Comparison of ENCODE assay signal across 19 cellular contexts in the genomic region with DNA sequence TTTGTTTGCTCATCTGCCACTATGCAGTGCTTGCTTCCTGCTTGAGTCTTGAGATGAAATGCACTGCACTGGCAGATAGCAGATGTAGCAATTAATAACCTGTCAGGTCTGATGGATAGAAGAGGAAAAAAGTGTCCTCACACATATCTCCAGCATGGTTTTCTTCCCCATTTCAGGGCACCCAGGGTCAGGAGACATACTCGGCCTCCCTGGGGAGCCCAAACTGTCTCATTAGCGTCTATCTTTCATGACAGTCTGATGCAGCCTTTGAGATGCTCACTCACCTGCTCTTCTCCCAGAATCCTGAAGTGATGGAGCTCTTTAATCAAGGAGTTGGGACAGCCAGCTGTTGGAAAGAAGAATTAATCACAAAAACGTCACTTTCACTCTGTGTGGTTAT.
"Had no signal": no experiment of that assay in that cellular context is flagged by ENCODE, and none has a peak within 500 bp of the region (broad histone marks: within the 10 kb centered on the region; RNA-seq: fewer than 3 reads in every experiment).

No MANE protein-coding gene starts in this region.

- H3K4me3 ChIP-seq: coronary artery, dorsolateral prefrontal cortex, esophagus muscularis mucosa, gastrocnemius medialis, heart right ventricle, left lung, lower lobe of right lung, mucosa of descending colon had no signal

- H3K9me3 ChIP-seq: esophagus muscularis mucosa, gastrocnemius medialis, lower lobe of right lung had no signal

- H3K36me3 ChIP-seq: esophagus muscularis mucosa, gastrocnemius medialis, heart right ventricle, left lung, lower lobe of right lung had no signal

- ATAC-seq: foreskin keratinocyte, gastrocnemius medialis, heart right ventricle, left cardiac atrium, left lung, left ventricle myocardium superior, lower lobe of right lung, mucosa of descending colon had no signal

- H3K27ac ChIP-seq: coronary artery, dorsolateral prefrontal cortex, esophagus muscularis mucosa, foreskin keratinocyte, gastrocnemius medialis, heart right ventricle, left lung, lower lobe of right lung had no signal

- H3K4me1 ChIP-seq: esophagus muscularis mucosa, foreskin keratinocyte, gastrocnemius medialis, heart right ventricle, left lung, lower lobe of right lung had no signal

- DNase-seq: dermis blood vessel endothelial cell; dorsolateral prefrontal cortex; effector CD4-positive, alpha-beta T cell; effector memory CD4-positive, alpha-beta T cell; gastrocnemius medialis; glutamatergic neuron; head of caudate nucleus; heart right ventricle; hippocampal formation; left cardiac atrium; left lung; left ventricle myocardium superior; lower lobe of right lung; mesenchymal stem cell; mucosa of descending colon; naive B cell had no signal

- H3K27me3 ChIP-seq: dorsolateral prefrontal cortex, esophagus muscularis mucosa, foreskin keratinocyte, gastrocnemius medialis, heart right ventricle, left lung had no signal
